In the genomic region with DNA sequence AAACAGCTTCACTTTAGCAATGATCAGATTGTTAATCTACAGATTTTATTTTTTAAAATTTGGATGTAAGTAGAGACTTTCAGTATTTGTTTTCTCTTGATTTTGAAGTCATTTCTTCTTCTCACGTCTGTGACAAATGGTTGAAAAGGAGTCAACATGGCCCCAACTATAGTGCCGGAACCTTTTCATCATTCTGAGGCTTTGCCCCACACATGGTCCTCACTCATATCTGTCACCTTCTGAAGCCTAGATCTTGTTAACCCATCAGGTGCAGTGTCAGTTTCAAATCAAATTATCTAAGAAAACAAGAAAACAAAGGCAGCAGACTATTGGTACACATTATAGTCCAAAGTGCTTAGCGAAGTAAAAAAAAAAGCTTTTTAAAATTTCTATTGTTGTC, we compare ENCODE assay signal across 34 cellular contexts.
"Had no signal": no experiment of that assay in that cellular context is flagged by ENCODE, and none has a peak within 500 bp of the region (broad histone marks: within the 10 kb centered on the region; RNA-seq: fewer than 3 reads in every experiment).

No MANE protein-coding gene starts in this region.

- DNase-seq: Karpas-422, Kasumi-1, KG1, MG63, MM.1S, MV-4-11, NCI-H1048, NCI-H1092, NCI-H1092 treated with DMSO at 0.1 percent for 48 hours, NCI-H1105, NCI-H1105 treated with DMSO at 0.1 percent for 48 hours, NCI-H1417, NCI-H1417 treated with DMSO at 0.1 percent for 48 hours, NCI-H1436, NCI-H1436 treated with DMSO at 0.1 percent for 48 hours, NCI-H146, NCI-H1694, NCI-H1694 treated with DMSO at 0.1 percent for 48 hours, NCI-H187, NCI-H187 treated with DMSO at 0.1 percent for 48 hours, NCI-H1930, NCI-H2029, NCI-H2029 treated with DMSO at 0.1 percent for 48 hours, NCI-H2081, NCI-H2081 treated with DMSO at 0.1 percent for 48 hours, NCI-H2107, NCI-H2171, NCI-H2171 treated with DMSO at 0.1 percent for 48 hours, NCI-H2227 treated with DMSO at 0.1 percent for 48 hours, NCI-H226, NCI-H345, NCI-H446, NCI-H446 treated with DMSO at 0.1 percent for 48 hours, NCI-H510A had no signal
